8 cellular contexts compared by ENCODE assay signal in genomic region chr18:32730620-32731021, GRCh38. TPM values are rescaled to one million over a fixed set of nuclear protein-coding genes. Genes with fewer than 3 reads are reported as not detected.
DNase-seq lines count a peak whose midpoint lies in the region; ATAC-seq and TF ChIP-seq lines count a peak whose summit lies in the region.

No MANE protein-coding gene starts in this region.

- H3K27me3 ChIP-seq in kidney epithelial cell (ENCODE audit: control insufficient read depth, insufficient read depth, low read length) (no peaks in the 10 kb centered on the region), aorta (ENCODE audit: control insufficient read depth in 1 of 2, insufficient read depth in 2 of 2, low read length in 1 of 2) (peaks cover 0 to 5% of the 10 kb centered on the region in 2 donors)

- 31 to 43% methylated on average over 8 of the region's 8 CpGs for WGBS in aorta, 2 donors

- no peak for DNase-seq in kidney epithelial cell (ENCODE audit: low read depth)
- no peak for DNase-seq in aorta
- DNase-seq in NCI-H2171 treated with DMSO at 0.1 percent for 48 hours (lab: John Stamatoyannopoulos, UW) = no peak
- DNase-seq in DMS 273 treated with DMSO at 0.1 percent for 48 hours (lab: John Stamatoyannopoulos, UW) = no peak

- H3K36me3 ChIP-seq in kidney epithelial cell (ENCODE audit: control insufficient read depth, insufficient read depth, low read length) (no peaks in the 10 kb centered on the region), aorta (ENCODE audit: control insufficient read depth in 1 of 2, insufficient read depth in 2 of 2, low read length in 1 of 2) (no peaks in the 10 kb centered on the region)

- ATAC-seq in GM21360 (IDR thresholded peaks at IDR 0.05; ENCODE audit: unreplicated experiment) (peak; percentile 97), HG03565 (IDR thresholded peaks at IDR 0.05; ENCODE audit: unreplicated experiment) (peak; percentile 98), SK-N-SH treated with all-trans-retinoic acid at 6 μM for 48 hours (peak; percentile 55), aorta (ENCODE audit: low FRiP score) (no peak)

- no peak overlapping the region for H3K27ac ChIP-seq in aorta (ENCODE audit: low read depth in 1 of 2, low read length in 2 of 2)

- no peaks in the 10 kb centered on the region for H3K4me1 ChIP-seq in aorta (ENCODE audit: control insufficient read depth in 1 of 2, insufficient read depth in 2 of 2, low read length in 2 of 2)

- peak overlapping the region; percentile 39 for H3K4me3 ChIP-seq in GM08714 (ENCODE audit: low read length)
- peak overlapping the region; percentile 47 for H3K4me3 ChIP-seq in kidney epithelial cell (ENCODE audit: low read depth, low read length)
- H3K4me3 ChIP-seq in aorta (ENCODE audit: low read length in 2 of 2) = peak overlapping the region; percentile 43 to 76

- intact Hi-C loops in aorta (cut with DNase I) = no loop called here

- no peak for TF ChIP-seq CTCF in kidney epithelial cell (IDR thresholded peaks at IDR 0.05; ENCODE audit: insufficient read depth, low read length, poor library complexity, severe bottlenecking)

- H3K9me3 ChIP-seq in aorta (ENCODE audit: control insufficient read depth, low read length) = peaks cover 3% of the 10 kb centered on the region

TF ChIP-seq in SK-N-SH treated with all-trans-retinoic acid at 6 μM for 48 hours, 23 proteins besides CTCF, POLR2A, EP300 and RAD21:
- TF ChIP-seq ZNF8 (CRISPR knock-in tag; IDR thresholded peaks at IDR 0.05) (no peak), CSDC2 (CRISPR knock-in tag; IDR thresholded peaks at IDR 0.05) (no peak), RARB (CRISPR knock-in tag; IDR thresholded peaks at IDR 0.05) (no peak), ZNF565 (CRISPR knock-in tag; conservative IDR thresholded peaks at IDR 0.05; ENCODE audit: low read depth) (no peak), CREB5 (CRISPR knock-in tag; IDR thresholded peaks at IDR 0.05; ENCODE audit: low read depth) (no peak), ZC3H10 (CRISPR knock-in tag; IDR thresholded peaks at IDR 0.05) (no peak)

RNA-seq across cellular contexts. Expression of gene KLHL14, which starts 42.2 kb away (rescaled TPM):
- total RNA-seq in kidney epithelial cell (2.1 and 3.6 TPM in 2 replicates), aorta (under 1 TPM; 0.09 to 0.36 TPM)
- polyA plus RNA-seq in aorta = not detected
